Comparison of ENCODE assay signal across 1 cellular context in genomic region chr11:27456802-27457329, GRCh38.
TF ChIP-seq lines count a peak whose summit lies in the region.

No MANE protein-coding gene starts in this region.

TF ChIP-seq in endothelial cell of umbilical vein, 7 proteins besides CTCF, POLR2A, EP300 and RAD21:
- TF ChIP-seq POLR2AphosphoS5 (IDR thresholded peaks at IDR 0.05; ENCODE audit: insufficient read depth, low read depth, low read length) = no peak
- TF ChIP-seq MAX (IDR thresholded peaks at IDR 0.05; ENCODE audit: insufficient read depth, insufficient read length) = no peak
- no peak for TF ChIP-seq MYC (IDR thresholded peaks at IDR 0.05; ENCODE audit: low read depth, low read length)
TF ChIP-seq in endothelial cell of umbilical vein: peak in this region for 0.
